1 cellular context compared by ENCODE assay signal in the genomic region with DNA sequence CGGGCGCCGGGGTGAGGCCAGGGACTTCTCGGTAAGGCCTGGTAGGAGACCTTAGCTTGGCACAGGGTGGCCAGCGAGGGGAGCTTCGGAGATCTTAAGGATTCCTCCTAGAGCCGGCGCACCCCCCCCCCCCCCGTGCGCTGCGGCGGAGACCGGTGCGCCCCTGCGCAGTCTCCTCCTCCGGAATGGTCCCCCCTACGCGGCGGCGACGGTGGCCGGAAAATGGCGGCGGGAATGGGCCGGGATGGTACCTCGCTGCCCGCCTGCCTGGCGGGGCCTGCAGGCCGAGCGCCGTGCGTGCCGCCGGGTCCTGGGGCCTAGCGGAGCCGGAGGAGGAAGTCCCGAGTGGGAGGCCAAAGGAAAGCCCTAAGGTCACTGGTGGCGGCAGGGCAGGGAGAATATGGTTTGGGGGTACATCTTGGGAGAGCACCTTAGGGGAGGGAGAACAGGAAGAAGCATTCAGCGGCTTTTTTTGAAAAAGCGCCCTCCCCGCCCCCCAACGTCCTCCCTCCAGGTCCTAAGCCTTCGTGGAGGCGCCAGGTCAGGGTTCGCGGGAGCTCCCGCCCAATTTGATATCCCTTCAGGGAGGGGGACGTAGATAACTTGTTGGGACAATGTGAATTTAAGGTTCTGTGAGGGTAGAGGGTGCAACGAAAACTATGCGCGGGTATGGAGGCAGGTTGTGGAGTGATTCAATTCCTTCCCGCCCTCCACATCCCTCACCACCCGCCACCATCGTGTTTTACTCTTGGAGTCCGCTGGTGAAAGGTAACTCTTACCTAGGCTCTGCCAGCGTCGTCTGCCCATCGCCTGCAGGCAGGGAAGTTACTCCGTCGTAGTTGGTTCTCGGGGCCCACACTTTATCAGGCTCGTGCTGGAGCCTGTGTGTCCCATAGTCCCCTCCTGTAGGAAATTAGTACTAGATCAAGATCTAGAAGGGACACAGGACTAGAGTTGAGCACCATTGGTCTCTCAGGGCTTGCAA.
TF ChIP-seq lines count a peak whose summit lies in the region.

No MANE protein-coding gene starts in this region.

TF ChIP-seq in IMR-90, 13 proteins besides CTCF, POLR2A, EP300 and RAD21:
- no peak for TF ChIP-seq MAFK (IDR thresholded peaks at IDR 0.05; ENCODE audit: low read depth, low read length)
- no peak for TF ChIP-seq RFX5 (IDR thresholded peaks at IDR 0.05; ENCODE audit: low read depth, low read length)
- TF ChIP-seq BHLHE40 (IDR thresholded peaks at IDR 0.05; ENCODE audit: low read depth, low read length): no peak
